Comparison of ENCODE assay signal across 8 cellular contexts in the genomic region with DNA sequence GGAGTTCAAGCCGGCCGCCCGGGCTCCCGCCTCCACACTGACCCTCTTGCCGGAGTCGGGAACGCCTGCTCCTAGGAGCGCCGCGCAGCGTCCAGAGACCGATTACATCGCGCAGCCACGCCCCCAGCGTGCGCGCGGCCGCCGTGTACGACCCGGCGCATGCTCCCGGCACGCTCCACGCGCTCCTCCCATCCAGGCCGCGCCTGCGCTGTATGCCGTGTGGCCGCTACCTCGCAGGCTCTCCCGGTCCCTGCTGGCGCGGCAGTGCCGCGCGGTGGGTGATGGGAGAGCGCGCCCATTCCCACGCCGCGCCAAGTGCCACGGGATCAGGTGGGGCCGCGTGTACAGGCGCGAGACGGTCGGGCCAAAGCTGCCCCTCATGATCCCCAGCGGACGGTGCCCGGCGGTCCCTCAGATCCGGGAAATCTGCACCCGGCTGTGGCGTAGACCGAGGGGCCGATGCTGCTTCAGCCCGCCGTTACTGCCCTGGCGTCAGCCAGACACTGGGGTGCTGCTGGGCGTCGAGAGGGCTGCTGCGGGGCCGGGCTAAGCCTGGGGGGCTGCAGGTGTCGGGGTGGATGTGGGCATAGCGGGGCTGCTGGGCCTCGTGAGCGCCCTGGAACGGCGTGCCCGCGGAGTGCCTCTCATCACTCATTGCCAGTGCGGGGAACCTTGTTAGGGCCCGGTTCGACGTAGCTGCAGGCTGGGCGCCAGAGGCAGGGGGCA. TPM values are rescaled to one million over a fixed set of nuclear protein-coding genes. Genes with fewer than 3 reads are reported as not detected.
DNase-seq lines count a peak whose midpoint lies in the region; ATAC-seq, FAIRE-seq and TF ChIP-seq lines count a peak whose summit lies in the region.

A gene with protein sequence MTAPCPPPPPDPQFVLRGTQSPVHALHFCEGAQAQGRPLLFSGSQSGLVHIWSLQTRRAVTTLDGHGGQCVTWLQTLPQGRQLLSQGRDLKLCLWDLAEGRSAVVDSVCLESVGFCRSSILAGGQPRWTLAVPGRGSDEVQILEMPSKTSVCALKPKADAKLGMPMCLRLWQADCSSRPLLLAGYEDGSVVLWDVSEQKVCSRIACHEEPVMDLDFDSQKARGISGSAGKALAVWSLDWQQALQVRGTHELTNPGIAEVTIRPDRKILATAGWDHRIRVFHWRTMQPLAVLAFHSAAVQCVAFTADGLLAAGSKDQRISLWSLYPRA (minus strand): TSS at position 97 of the 726 bp plus-strand sequence. CDS start 33,519 bp downstream, outside the sequence.
A gene with protein sequence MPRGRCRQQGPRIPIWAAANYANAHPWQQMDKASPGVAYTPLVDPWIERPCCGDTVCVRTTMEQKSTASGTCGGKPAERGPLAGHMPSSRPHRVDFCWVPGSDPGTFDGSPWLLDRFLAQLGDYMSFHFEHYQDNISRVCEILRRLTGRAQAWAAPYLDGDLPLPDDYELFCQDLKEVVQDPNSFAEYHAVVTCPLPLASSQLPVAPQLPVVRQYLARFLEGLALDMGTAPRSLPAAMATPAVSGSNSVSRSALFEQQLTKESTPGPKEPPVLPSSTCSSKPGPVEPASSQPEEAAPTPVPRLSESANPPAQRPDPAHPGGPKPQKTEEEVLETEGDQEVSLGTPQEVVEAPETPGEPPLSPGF (minus strand): TSS at position 97 of the 726 bp plus-strand sequence. CDS start 2,613 bp downstream, outside the sequence.

- intact Hi-C loops in heart left ventricle (cut with DNase I), result loop anchor here in 3 of 10 donors (5.0 to 10.0 kb wide), 7 partner anchors 48 to 1760 kb away; partner anchors contain the start of genes COMT (in 1 of the 3), TBX1 (in 1 of the 3) and TXNRD2 (in 1 of the 3)

- H3K4me3 ChIP-seq in adipocyte (ENCODE audit: low read length) (peak within 1 kb of the TSS; percentile 96), heart left ventricle (peak within 1 kb of the TSS; percentile 63 to 97 (median 80))

- TF ChIP-seq POLR2A in GM12892 (IDR thresholded peaks at IDR 0.05; ENCODE audit: low read depth, low read length) (peak; percentile 92), heart left ventricle (IDR thresholded peaks at IDR 0.05) (peak in 1 of 2 donors; percentile 97)

- H3K4me3 Mint-ChIP-seq in type B pancreatic cell, result peak within 1 kb of the TSS; percentile 96

- peak within 1 kb of the TSS; percentile 89 for H3K27ac Mint-ChIP-seq in type B pancreatic cell

- no peaks in the 10 kb centered on the region for H3K9me3 ChIP-seq in adipocyte (ENCODE audit: control insufficient read depth, low read length)
- H3K9me3 ChIP-seq in heart left ventricle, result no peaks in the 10 kb centered on the region

- peak; percentile 99 for FAIRE-seq in GM12892 (lab: Jason Lieb, UNC)

- no peaks in the 10 kb centered on the region for H3K27me3 ChIP-seq in adipocyte (replicated peaks; ENCODE audit: control insufficient read depth, insufficient read depth, low read length)
- no peaks in the 10 kb centered on the region for H3K27me3 ChIP-seq in heart left ventricle

- DNase-seq in GM12892 (ENCODE audit: insufficient read length) (peak; percentile 95), NCI-H1436 (lab: John Stamatoyannopoulos, UW) (peak; percentile 94), SW480 (ENCODE audit: low spot score) (peak; percentile 93), adipocyte (ENCODE audit: low read depth) (peak; percentile 100), heart left ventricle (peak; percentile 97 to 99 (median 98)), pons (ENCODE audit: low spot score) (peak; percentile 95), type B pancreatic cell (ENCODE audit: extremely low spot score, unreplicated experiment) (peak; percentile 98)

- H3K36me3 Mint-ChIP-seq in type B pancreatic cell, result peaks cover 4% of the 10 kb centered on the region

- peak in 5 of 12 donors; percentile 4 to 42 (median 19) for TF ChIP-seq CTCF in heart left ventricle (IDR thresholded peaks at IDR 0.05)
- peak; percentile 21 for TF ChIP-seq CTCF in type B pancreatic cell (conservative IDR thresholded peaks at IDR 0.05)

- H3K36me3 ChIP-seq in adipocyte (ENCODE audit: control insufficient read depth, insufficient read depth, low read length, severe bottlenecking), result peaks cover 23% of the 10 kb centered on the region
- peaks cover 0 to 26% (median 14%) of the 10 kb centered on the region in 9 donors for H3K36me3 ChIP-seq in heart left ventricle

- H3K27me3 Mint-ChIP-seq in type B pancreatic cell, result no peaks in the 10 kb centered on the region

- peak within 1 kb of the TSS; percentile 83 to 96 (median 93) for H3K27ac ChIP-seq in heart left ventricle

- ATAC-seq in HG02840 (IDR thresholded peaks at IDR 0.05; ENCODE audit: low FRiP score, unreplicated experiment), result peak; percentile 74
- peak; percentile 99 for ATAC-seq in heart left ventricle

- peaks cover 29% of the 10 kb centered on the region for H3K4me1 Mint-ChIP-seq in type B pancreatic cell (ENCODE audit: unreplicated experiment)

- WGBS in heart left ventricle, 4 donors, result 0 to 1% (median 0%) methylated on average over 21 to 81 of the region's 81 CpGs

- H3K4me1 ChIP-seq in adipocyte (ENCODE audit: control insufficient read depth, insufficient read depth, low read length) (peaks cover 26% of the 10 kb centered on the region), heart left ventricle (peaks cover 0 to 32% (median 24%) of the 10 kb centered on the region in 12 donors)

- H3K9me3 Mint-ChIP-seq in type B pancreatic cell, result no peaks in the 10 kb centered on the region

- peak within 1 kb of the TSS; percentile 97 for H3K9ac ChIP-seq in adipocyte (ENCODE audit: low read length)

RNA-seq across cellular contexts. Expression of the first gene that starts in this region (rescaled TPM):
- polyA plus RNA-seq in GM12892 (2012; ENCODE audit: missing spikeins), result 1.6 TPM
- 1 to 10 TPM; 1.9 to 3.7 (median 2.4) TPM for total RNA-seq in heart left ventricle
- 1 to 10 TPM; 1.6 to 9.2 TPM for polyA plus RNA-seq in heart left ventricle
- total RNA-seq in type B pancreatic cell (ENCODE audit: low replicate concordance), result 7.5 and 7.7 TPM in 2 replicates

RNA-seq across cellular contexts. Expression of the second gene that starts in this region (rescaled TPM):
- polyA plus RNA-seq in GM12892 (2012; ENCODE audit: missing spikeins), result 5.6 TPM
- total RNA-seq in heart left ventricle (10 to 100 TPM in 3 of 9 donors, 1 to 10 TPM in 6; 5.1 to 11.6 (median 7.7) TPM), type B pancreatic cell (ENCODE audit: low replicate concordance) (28.8 and 39.1 TPM in 2 replicates)
- 1 to 10 TPM; 4.6 to 4.9 TPM for polyA plus RNA-seq in heart left ventricle

Comparison
In these comparisons a context has a peak if more than half of its experiments do, and no peak if none do; other contexts are left out.
1. Peak in every context shown above with its lines: DNase-seq, ATAC-seq, H3K4me3 ChIP-seq and H3K27ac ChIP-seq.